In the genomic region with DNA sequence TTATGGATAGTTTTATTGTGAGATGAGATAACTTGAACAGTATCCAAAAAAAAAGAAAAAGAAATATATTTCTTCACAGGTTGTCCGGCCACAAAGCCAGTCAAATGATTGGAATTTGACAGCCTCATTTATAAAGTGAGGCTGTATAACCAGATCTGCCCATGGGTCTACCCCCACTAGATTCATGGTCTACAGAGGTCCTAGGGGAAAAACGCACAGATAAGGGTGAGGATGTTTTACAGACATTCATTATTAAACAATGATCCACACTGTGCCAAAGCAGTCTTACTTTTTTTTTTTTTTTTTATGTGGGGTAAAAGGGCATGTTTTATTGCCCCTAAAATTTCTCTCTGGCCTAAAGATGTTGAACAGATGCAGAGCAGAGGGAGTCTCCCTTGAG, we compare ENCODE assay signal across 8 cellular contexts.
"Had no signal": no experiment of that assay in that cellular context is flagged by ENCODE, and none has a peak within 500 bp of the region (broad histone marks: within the 10 kb centered on the region; RNA-seq: fewer than 3 reads in every experiment).

No MANE protein-coding gene starts in this region.

- DNase-seq: GDM1, GF-D8 had no signal

- FAIRE-seq: G401.6, GM12878, GM12891, GM12892, GM18507, GM19239 had no signal

- H3K4me3 ChIP-seq: GM12878 had no signal

- ATAC-seq: GM12878 had no signal
